28 cellular contexts compared by ENCODE assay signal in genomic region chr15:42171795-42172194, GRCh38. TPM values are rescaled to one million over a fixed set of nuclear protein-coding genes. Genes with fewer than 3 reads are reported as not detected.
DNase-seq lines count a peak whose midpoint lies in the region; ATAC-seq and TF ChIP-seq lines count a peak whose summit lies in the region.
"Had no signal": no experiment of that assay in that cellular context is flagged by ENCODE, and none has a peak within 500 bp of the region (broad histone marks: within the 10 kb centered on the region; RNA-seq: fewer than 3 reads in every experiment).

No MANE protein-coding gene starts in this region.

- H3K36me3 Mint-ChIP-seq in activated T-cell treated with anti-CD3 and anti-CD28 coated beads, Interleukin-2, amount 50 U/mL, for 24 hours (ENCODE audit: low read depth), result peaks cover 88% of the 10 kb centered on the region
- H3K36me3 Mint-ChIP-seq in activated T-cell treated with anti-CD3 and anti-CD28 coated beads, Interleukin-2, amount 50 U/mL, for 4 hours (ENCODE audit: insufficient read depth), result peaks cover 57% of the 10 kb centered on the region
- peaks cover 86% of the 10 kb centered on the region for H3K36me3 Mint-ChIP-seq in CD8-positive, alpha-beta T cell
- peaks cover 99% of the 10 kb centered on the region for H3K36me3 Mint-ChIP-seq in activated T-helper 17 cell treated with anti-CD3 and anti-CD28 coated beads, Interleukin-2, amount 50 U/mL, for 72 hours (ENCODE audit: low read depth)
- H3K36me3 Mint-ChIP-seq in naive B cell, result peaks cover 33 to 43% of the 10 kb centered on the region in 2 donors

- H3K27me3 Mint-ChIP-seq in activated T-cell treated with anti-CD3 and anti-CD28 coated beads, Interleukin-2, amount 50 U/mL, for 24 hours, result no peaks in the 10 kb centered on the region
- no peaks in the 10 kb centered on the region for H3K27me3 Mint-ChIP-seq in activated T-cell treated with anti-CD3 and anti-CD28 coated beads, Interleukin-2, amount 50 U/mL, for 4 hours (ENCODE audit: low read depth)
- H3K27me3 Mint-ChIP-seq in CD8-positive, alpha-beta T cell (ENCODE audit: low read depth), result no peaks in the 10 kb centered on the region
- no peaks in the 10 kb centered on the region for H3K27me3 Mint-ChIP-seq in activated T-helper 17 cell treated with anti-CD3 and anti-CD28 coated beads, Interleukin-2, amount 50 U/mL, for 72 hours
- no peaks in the 10 kb centered on the region for H3K27me3 Mint-ChIP-seq in naive B cell

- H3K4me3 ChIP-seq in CD8-positive, alpha-beta T cell (ENCODE audit: low read depth, low read length), result no peak overlapping the region
- H3K4me3 ChIP-seq: BLaER1, hepatocyte, spleen had no signal

- POLR2A ChIA-PET in CD8-positive, alpha-beta T cell (lab: Charles Lee), result no interaction called here

- TF ChIP-seq CTCF in CD8-positive, alpha-beta T cell (IDR thresholded peaks at IDR 0.05), result no peak

- no peaks in the 10 kb centered on the region for H3K27me3 ChIP-seq in CD8-positive, alpha-beta T cell (ENCODE audit: insufficient read depth, low read length)
- H3K27me3 ChIP-seq: BLaER1, foreskin keratinocyte, hepatocyte, spleen had no signal

- CTCF ChIA-PET in CD8-positive, alpha-beta T cell (lab: Charles Lee), result interaction anchor here (0.6 to 2.3 kb wide), 2 partner anchors 34 to 395 kb away, joined by 3 to 7 read pairs; no protein-coding TSS in a partner anchor

- H3K4me1 Mint-ChIP-seq in activated T-cell treated with anti-CD3 and anti-CD28 coated beads, Interleukin-2, amount 50 U/mL, for 24 hours (ENCODE audit: low read depth), result peaks cover 10% of the 10 kb centered on the region
- H3K4me1 Mint-ChIP-seq in activated T-cell treated with anti-CD3 and anti-CD28 coated beads, Interleukin-2, amount 50 U/mL, for 4 hours (ENCODE audit: low read depth), result peaks cover 13% of the 10 kb centered on the region
- H3K4me1 Mint-ChIP-seq in CD8-positive, alpha-beta T cell (ENCODE audit: low read depth), result no peaks in the 10 kb centered on the region
- peaks cover 11% of the 10 kb centered on the region for H3K4me1 Mint-ChIP-seq in activated T-helper 17 cell treated with anti-CD3 and anti-CD28 coated beads, Interleukin-2, amount 50 U/mL, for 72 hours
- peaks cover 9 to 12% (median 11%) of the 10 kb centered on the region in 3 donors for H3K4me1 Mint-ChIP-seq in naive B cell
- H3K4me1 Mint-ChIP-seq: mesothelial cell of epicardium, nephron had no signal

- H3K9me3 ChIP-seq in CD8-positive, alpha-beta T cell (ENCODE audit: low read length), result no peaks in the 10 kb centered on the region
- H3K9me3 ChIP-seq: BLaER1, spleen had no signal

- intact Hi-C loops in CD8-positive, alpha-beta T cell (cut with DNase I, micrococcal nuclease), result no loop called here

- H3K4me3 Mint-ChIP-seq in activated T-cell treated with anti-CD3 and anti-CD28 coated beads, Interleukin-2, amount 50 U/mL, for 24 hours, result no peak overlapping the region
- H3K4me3 Mint-ChIP-seq in activated T-cell treated with anti-CD3 and anti-CD28 coated beads, Interleukin-2, amount 50 U/mL, for 4 hours, result no peak overlapping the region
- no peak overlapping the region for H3K4me3 Mint-ChIP-seq in CD8-positive, alpha-beta T cell
- H3K4me3 Mint-ChIP-seq in activated T-helper 17 cell treated with anti-CD3 and anti-CD28 coated beads, Interleukin-2, amount 50 U/mL, for 72 hours, result no peak overlapping the region
- H3K4me3 Mint-ChIP-seq in naive B cell, result peak overlapping the region in 1 of 8 donors; percentile 59
- H3K4me3 Mint-ChIP-seq: immature natural killer cell, mesothelial cell of epicardium, nephron had no signal

- H3K27ac Mint-ChIP-seq in activated T-cell treated with anti-CD3 and anti-CD28 coated beads, Interleukin-2, amount 50 U/mL, for 24 hours, result peak overlapping the region; percentile 65
- peak overlapping the region; percentile 60 for H3K27ac Mint-ChIP-seq in CD8-positive, alpha-beta T cell
- H3K27ac Mint-ChIP-seq in activated T-helper 17 cell treated with anti-CD3 and anti-CD28 coated beads, Interleukin-2, amount 50 U/mL, for 72 hours, result peak overlapping the region; percentile 46
- peak overlapping the region in 5 of 6 donors; percentile 39 to 81 (median 76) for H3K27ac Mint-ChIP-seq in naive B cell
- H3K27ac Mint-ChIP-seq: mesothelial cell of epicardium, nephron had no signal

- peaks cover 48% of the 10 kb centered on the region for H3K36me3 ChIP-seq in CD8-positive, alpha-beta T cell (ENCODE audit: insufficient read depth, low read length)

- DNase-seq in activated T-cell treated with anti-CD3 and anti-CD28 coated beads, Interleukin-2, amount 50 U/mL, for 24 hours, result no peak
- DNase-seq in activated T-cell treated with anti-CD3 and anti-CD28 coated beads, Interleukin-2, amount 50 U/mL, for 4 hours, result no peak
- DNase-seq in CD8-positive, alpha-beta T cell, result no peak
- no peak for DNase-seq in naive B cell
- DNase-seq in NCI-H1694 (lab: John Stamatoyannopoulos, UW), result no peak
- no peak for DNase-seq in NCI-H2081 (lab: John Stamatoyannopoulos, UW)
- no peak for DNase-seq in DMS153 (lab: John Stamatoyannopoulos, UW)
- DNase-seq: ACHN; activated CD4-positive, CD25-positive, alpha-beta regulatory T cell; effector CD4-positive, alpha-beta T cell; EL; erythroblast; foreskin keratinocyte; immature natural killer cell; NCI-H82; right cardiac atrium; spleen; stimulated activated CD4-positive, alpha-beta T cell treated with anti-CD3 and anti-CD28 coated beads, Interleukin-2, amount 100 ng/mL, for 48 hours; stimulated activated naive CD4-positive, alpha-beta T cell had no signal

- no peaks in the 10 kb centered on the region for H3K4me1 ChIP-seq in CD8-positive, alpha-beta T cell (ENCODE audit: insufficient read depth, low read length)
- H3K4me1 ChIP-seq: BLaER1, foreskin keratinocyte had no signal

- ATAC-seq in activated T-cell treated with anti-CD3 and anti-CD28 coated beads, Interleukin-2, amount 50 U/mL, for 4 hours, result no peak
- no peak for ATAC-seq in CD8-positive, alpha-beta T cell
- ATAC-seq in activated T-helper 17 cell treated with anti-CD3 and anti-CD28 coated beads, Interleukin-2, amount 50 U/mL, for 72 hours (replicated peaks), result no peak
- no peak for ATAC-seq in naive B cell (ENCODE audit: low read depth in 2 of 2)
- ATAC-seq: foreskin keratinocyte, left lobe of liver, SK-N-SH treated with all-trans-retinoic acid at 6 μM for 48 hours had no signal

- H3K27ac ChIP-seq in CD8-positive, alpha-beta T cell (ENCODE audit: low read depth, low read length), result no peak overlapping the region
- H3K27ac ChIP-seq: BLaER1, foreskin keratinocyte, hepatocyte had no signal

- H3K9me3 Mint-ChIP-seq in activated T-cell treated with anti-CD3 and anti-CD28 coated beads, Interleukin-2, amount 50 U/mL, for 24 hours, result no peaks in the 10 kb centered on the region
- no peaks in the 10 kb centered on the region for H3K9me3 Mint-ChIP-seq in activated T-cell treated with anti-CD3 and anti-CD28 coated beads, Interleukin-2, amount 50 U/mL, for 4 hours
- no peaks in the 10 kb centered on the region for H3K9me3 Mint-ChIP-seq in CD8-positive, alpha-beta T cell
- no peaks in the 10 kb centered on the region for H3K9me3 Mint-ChIP-seq in activated T-helper 17 cell treated with anti-CD3 and anti-CD28 coated beads, Interleukin-2, amount 50 U/mL, for 72 hours
- no peaks in the 10 kb centered on the region for H3K9me3 Mint-ChIP-seq in naive B cell
- H3K9me3 Mint-ChIP-seq: immature natural killer cell, mesothelial cell of epicardium, nephron had no signal

RNA-seq across cellular contexts. Expression of gene PLA2G4F, which starts 15.4 kb away (rescaled TPM):
- total RNA-seq in activated T-cell treated with anti-CD3 and anti-CD28 coated beads, Interleukin-2, amount 50 U/mL, for 4 hours, result under 1 TPM in 1 of 3 donors, not detected in 2; 0.30 TPM
- not detected for total RNA-seq in CD8-positive, alpha-beta T cell
- not detected for total RNA-seq in activated T-helper 17 cell treated with anti-CD3 and anti-CD28 coated beads, Interleukin-2, amount 50 U/mL, for 72 hours
- polyA plus RNA-seq in naive B cell (ENCODE audit: low read depth in 6 of 6), result not detected
- total RNA-seq: cerebellum, H4, spleen had no signal
- polyA plus RNA-seq: immature natural killer cell had no signal

RNA-seq across cellular contexts. Expression of gene VPS39, which starts 36.3 kb away (rescaled TPM):
- total RNA-seq in activated T-cell treated with anti-CD3 and anti-CD28 coated beads, Interleukin-2, amount 50 U/mL, for 4 hours, result 10 to 100 TPM; 37.2 to 45.6 (median 41.6) TPM
- total RNA-seq in CD8-positive, alpha-beta T cell, result 10 to 100 TPM; 81.5 to 82.9 TPM
- 10 to 100 TPM; 54.6 to 73.6 TPM for total RNA-seq in activated T-helper 17 cell treated with anti-CD3 and anti-CD28 coated beads, Interleukin-2, amount 50 U/mL, for 72 hours
- polyA plus RNA-seq in naive B cell (ENCODE audit: low read depth in 6 of 6), result 10 to 100 TPM; 14.9 to 42.7 (median 28.9) TPM
